1 cellular context compared by ENCODE assay signal in the genomic region with DNA sequence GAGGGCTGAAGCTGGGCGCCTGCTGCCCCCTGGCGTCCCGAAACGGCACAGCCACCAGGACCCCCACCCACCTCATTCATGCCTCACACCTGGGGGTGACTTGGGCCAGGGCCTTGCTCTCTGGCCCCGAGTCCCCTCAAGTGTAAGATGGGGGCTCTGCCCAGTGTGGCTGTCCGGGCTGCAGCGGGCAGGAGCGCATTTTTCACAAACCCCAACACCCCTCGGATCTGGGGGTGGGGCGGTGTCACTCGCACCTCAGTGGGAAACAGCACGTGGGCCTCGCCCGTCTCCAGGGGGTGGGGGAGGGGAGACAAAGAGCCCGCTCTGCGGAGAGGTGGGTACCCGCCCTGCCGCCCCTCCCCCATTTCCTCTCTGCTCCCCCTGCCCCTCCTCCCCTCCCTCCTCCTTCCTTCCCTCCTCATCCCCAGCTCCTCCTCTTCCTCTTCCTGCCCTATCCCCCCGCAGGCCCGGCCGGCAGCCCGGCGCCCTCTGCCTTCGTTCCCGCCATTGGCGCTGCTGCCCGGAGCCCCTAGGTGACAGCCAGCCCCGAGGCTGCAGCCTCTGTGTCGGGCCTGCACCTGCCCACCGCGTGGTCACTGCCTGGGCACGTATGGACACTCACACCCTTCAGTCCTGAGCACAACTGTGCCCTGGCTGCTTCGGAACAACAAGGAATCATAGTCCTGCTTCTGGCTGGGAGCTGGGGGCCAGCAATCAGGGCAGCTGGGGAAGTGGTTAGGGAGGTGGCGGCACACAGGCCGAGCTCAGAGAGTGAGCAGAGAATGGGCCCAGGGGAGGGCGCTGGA.
TF ChIP-seq lines count a peak whose summit lies in the region.

No MANE protein-coding gene starts in this region.

TF ChIP-seq in HepG2, 621 proteins besides CTCF, POLR2A, EP300 and RAD21 (continued from another document):
- TF ChIP-seq, protein P1, sequence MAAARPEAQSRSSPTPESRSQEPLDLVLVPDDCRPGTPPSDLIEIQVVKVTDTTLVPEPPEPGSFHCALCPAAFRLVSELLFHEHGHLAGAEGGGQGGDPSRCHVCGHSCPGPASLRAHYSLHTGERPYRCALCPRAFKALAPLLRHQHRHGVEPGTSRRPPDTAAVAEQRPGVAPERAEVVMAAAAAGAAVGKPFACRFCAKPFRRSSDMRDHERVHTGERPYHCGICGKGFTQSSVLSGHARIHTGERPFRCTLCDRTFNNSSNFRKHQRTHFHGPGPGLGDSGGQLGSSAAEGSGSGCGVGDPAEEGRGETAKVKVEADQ (CRISPR knock-in tag; IDR thresholded peaks at IDR 0.05; ENCODE audit: borderline replicate concordance): peak; percentile 62; the same call in 1 of the 2 replicates
- TF ChIP-seq ZNF546 (CRISPR knock-in tag; conservative IDR thresholded peaks at IDR 0.05): 0 out of 2 replicates have a peak, but pooled peaks have one; percentile 10
- TF ChIP-seq MTA1 (CRISPR knock-in tag; IDR thresholded peaks at IDR 0.05; ENCODE audit: borderline replicate concordance): no peak
- 0 out of 2 replicates have a peak, but pooled peaks have one; percentile 38 for TF ChIP-seq ZNF552 (CRISPR knock-in tag; IDR thresholded peaks at IDR 0.05; ENCODE audit: borderline replicate concordance)
- TF ChIP-seq ZNF335 (CRISPR knock-in tag; IDR thresholded peaks at IDR 0.05): no peak
- no peak for TF ChIP-seq ZNF484 (CRISPR knock-in tag; IDR thresholded peaks at IDR 0.05; ENCODE audit: borderline replicate concordance, low read depth)
- TF ChIP-seq ZNF180 (CRISPR knock-in tag; IDR thresholded peaks at IDR 0.05; ENCODE audit: borderline replicate concordance, low read depth): no peak
- TF ChIP-seq CENPT (CRISPR knock-in tag; IDR thresholded peaks at IDR 0.05; ENCODE audit: low read depth): no peak
- no peak for TF ChIP-seq ZFYVE20 (CRISPR knock-in tag; IDR thresholded peaks at IDR 0.05; ENCODE audit: borderline replicate concordance, low read depth)
- TF ChIP-seq DNMT1 (CRISPR knock-in tag; IDR thresholded peaks at IDR 0.05): 0 out of 2 replicates have a peak, but pooled peaks have one; percentile 76
- TF ChIP-seq, protein P2, sequence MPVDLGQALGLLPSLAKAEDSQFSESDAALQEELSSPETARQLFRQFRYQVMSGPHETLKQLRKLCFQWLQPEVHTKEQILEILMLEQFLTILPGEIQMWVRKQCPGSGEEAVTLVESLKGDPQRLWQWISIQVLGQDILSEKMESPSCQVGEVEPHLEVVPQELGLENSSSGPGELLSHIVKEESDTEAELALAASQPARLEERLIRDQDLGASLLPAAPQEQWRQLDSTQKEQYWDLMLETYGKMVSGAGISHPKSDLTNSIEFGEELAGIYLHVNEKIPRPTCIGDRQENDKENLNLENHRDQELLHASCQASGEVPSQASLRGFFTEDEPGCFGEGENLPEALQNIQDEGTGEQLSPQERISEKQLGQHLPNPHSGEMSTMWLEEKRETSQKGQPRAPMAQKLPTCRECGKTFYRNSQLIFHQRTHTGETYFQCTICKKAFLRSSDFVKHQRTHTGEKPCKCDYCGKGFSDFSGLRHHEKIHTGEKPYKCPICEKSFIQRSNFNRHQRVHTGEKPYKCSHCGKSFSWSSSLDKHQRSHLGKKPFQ (CRISPR knock-in tag; IDR thresholded peaks at IDR 0.05; ENCODE audit: insufficient replicate concordance): peak; percentile 31
- TF ChIP-seq, protein P3, sequence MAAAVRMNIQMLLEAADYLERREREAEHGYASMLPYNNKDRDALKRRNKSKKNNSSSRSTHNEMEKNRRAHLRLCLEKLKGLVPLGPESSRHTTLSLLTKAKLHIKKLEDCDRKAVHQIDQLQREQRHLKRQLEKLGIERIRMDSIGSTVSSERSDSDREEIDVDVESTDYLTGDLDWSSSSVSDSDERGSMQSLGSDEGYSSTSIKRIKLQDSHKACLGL (CRISPR knock-in tag; IDR thresholded peaks at IDR 0.05): no peak
- 0 out of 2 replicates have a peak, but pooled peaks have one; percentile 29 for TF ChIP-seq CHCHD3 (CRISPR knock-in tag; IDR thresholded peaks at IDR 0.05)
- TF ChIP-seq, protein P4, sequence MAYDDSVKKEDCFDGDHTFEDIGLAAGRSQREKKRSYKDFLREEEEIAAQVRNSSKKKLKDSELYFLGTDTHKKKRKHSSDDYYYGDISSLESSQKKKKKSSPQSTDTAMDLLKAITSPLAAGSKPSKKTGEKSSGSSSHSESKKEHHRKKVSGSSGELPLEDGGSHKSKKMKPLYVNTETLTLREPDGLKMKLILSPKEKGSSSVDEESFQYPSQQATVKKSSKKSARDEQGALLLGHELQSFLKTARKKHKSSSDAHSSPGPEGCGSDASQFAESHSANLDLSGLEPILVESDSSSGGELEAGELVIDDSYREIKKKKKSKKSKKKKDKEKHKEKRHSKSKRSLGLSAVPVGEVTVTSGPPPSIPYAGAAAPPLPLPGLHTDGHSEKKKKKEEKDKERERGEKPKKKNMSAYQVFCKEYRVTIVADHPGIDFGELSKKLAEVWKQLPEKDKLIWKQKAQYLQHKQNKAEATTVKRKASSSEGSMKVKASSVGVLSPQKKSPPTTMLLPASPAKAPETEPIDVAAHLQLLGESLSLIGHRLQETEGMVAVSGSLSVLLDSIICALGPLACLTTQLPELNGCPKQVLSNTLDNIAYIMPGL (CRISPR knock-in tag; IDR thresholded peaks at IDR 0.05; ENCODE audit: borderline replicate concordance in 1 of 2, low read depth in 1 of 2): peak; percentile 25 to 45; a peak in 1 of 4 replicates
- no peak for TF ChIP-seq ZNF75D (CRISPR knock-in tag; IDR thresholded peaks at IDR 0.05; ENCODE audit: borderline replicate concordance)
- TF ChIP-seq PITX1 (CRISPR knock-in tag; IDR thresholded peaks at IDR 0.05): 0 out of 2 replicates have a peak, but pooled peaks have one; percentile 28
- peak; percentile 65 for TF ChIP-seq GABPA (IDR thresholded peaks at IDR 0.05; ENCODE audit: low read depth, low read length)
- TF ChIP-seq GABPA (CRISPR knock-in tag; IDR thresholded peaks at IDR 0.05; ENCODE audit: low read depth): peak; percentile 54; the same call in 1 of the 2 replicates
- TF ChIP-seq SMAD9 (CRISPR knock-in tag; IDR thresholded peaks at IDR 0.05): no peak
- TF ChIP-seq KDM3A (CRISPR knock-in tag; IDR thresholded peaks at IDR 0.05; ENCODE audit: low read depth): peak; percentile 74; the same call in 1 of the 2 replicates
- TF ChIP-seq, protein P5, sequence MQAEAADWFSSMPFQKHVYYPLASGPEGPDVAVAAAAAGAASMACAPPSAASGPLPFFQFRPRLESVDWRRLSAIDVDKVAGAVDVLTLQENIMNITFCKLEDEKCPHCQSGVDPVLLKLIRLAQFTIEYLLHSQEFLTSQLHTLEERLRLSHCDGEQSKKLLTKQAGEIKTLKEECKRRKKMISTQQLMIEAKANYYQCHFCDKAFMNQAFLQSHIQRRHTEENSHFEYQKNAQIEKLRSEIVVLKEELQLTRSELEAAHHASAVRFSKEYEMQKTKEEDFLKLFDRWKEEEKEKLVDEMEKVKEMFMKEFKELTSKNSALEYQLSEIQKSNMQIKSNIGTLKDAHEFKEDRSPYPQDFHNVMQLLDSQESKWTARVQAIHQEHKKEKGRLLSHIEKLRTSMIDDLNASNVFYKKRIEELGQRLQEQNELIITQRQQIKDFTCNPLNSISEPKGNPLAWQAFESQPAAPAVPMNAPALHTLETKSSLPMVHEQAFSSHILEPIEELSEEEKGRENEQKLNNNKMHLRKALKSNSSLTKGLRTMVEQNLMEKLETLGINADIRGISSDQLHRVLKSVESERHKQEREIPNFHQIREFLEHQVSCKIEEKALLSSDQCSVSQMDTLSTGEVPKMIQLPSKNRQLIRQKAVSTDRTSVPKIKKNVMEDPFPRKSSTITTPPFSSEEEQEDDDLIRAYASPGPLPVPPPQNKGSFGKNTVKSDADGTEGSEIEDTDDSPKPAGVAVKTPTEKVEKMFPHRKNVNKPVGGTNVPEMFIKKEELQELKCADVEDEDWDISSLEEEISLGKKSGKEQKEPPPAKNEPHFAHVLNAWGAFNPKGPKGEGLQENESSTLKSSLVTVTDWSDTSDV (CRISPR knock-in tag; IDR thresholded peaks at IDR 0.05): no peak
- TF ChIP-seq HOXA3 (CRISPR knock-in tag; IDR thresholded peaks at IDR 0.05): 0 out of 2 replicates have a peak, but pooled peaks have one; percentile 11
- TF ChIP-seq, protein P6, sequence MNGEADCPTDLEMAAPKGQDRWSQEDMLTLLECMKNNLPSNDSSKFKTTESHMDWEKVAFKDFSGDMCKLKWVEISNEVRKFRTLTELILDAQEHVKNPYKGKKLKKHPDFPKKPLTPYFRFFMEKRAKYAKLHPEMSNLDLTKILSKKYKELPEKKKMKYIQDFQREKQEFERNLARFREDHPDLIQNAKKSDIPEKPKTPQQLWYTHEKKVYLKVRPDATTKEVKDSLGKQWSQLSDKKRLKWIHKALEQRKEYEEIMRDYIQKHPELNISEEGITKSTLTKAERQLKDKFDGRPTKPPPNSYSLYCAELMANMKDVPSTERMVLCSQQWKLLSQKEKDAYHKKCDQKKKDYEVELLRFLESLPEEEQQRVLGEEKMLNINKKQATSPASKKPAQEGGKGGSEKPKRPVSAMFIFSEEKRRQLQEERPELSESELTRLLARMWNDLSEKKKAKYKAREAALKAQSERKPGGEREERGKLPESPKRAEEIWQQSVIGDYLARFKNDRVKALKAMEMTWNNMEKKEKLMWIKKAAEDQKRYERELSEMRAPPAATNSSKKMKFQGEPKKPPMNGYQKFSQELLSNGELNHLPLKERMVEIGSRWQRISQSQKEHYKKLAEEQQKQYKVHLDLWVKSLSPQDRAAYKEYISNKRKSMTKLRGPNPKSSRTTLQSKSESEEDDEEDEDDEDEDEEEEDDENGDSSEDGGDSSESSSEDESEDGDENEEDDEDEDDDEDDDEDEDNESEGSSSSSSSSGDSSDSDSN (CRISPR knock-in tag; IDR thresholded peaks at IDR 0.05): peak; percentile 43; the same call in 1 of the 2 replicates
- no peak for TF ChIP-seq PCBP2 (optimal IDR thresholded peaks at IDR 0.05; ENCODE audit: low read depth, low read length, poor library complexity, severe bottlenecking)
- TF ChIP-seq NFKB2 (CRISPR knock-in tag; IDR thresholded peaks at IDR 0.05; ENCODE audit: borderline replicate concordance): 0 out of 2 replicates have a peak, but pooled peaks have one; percentile 3
- no peak for TF ChIP-seq PLRG1 (conservative IDR thresholded peaks at IDR 0.05)
- TF ChIP-seq, protein P7, sequence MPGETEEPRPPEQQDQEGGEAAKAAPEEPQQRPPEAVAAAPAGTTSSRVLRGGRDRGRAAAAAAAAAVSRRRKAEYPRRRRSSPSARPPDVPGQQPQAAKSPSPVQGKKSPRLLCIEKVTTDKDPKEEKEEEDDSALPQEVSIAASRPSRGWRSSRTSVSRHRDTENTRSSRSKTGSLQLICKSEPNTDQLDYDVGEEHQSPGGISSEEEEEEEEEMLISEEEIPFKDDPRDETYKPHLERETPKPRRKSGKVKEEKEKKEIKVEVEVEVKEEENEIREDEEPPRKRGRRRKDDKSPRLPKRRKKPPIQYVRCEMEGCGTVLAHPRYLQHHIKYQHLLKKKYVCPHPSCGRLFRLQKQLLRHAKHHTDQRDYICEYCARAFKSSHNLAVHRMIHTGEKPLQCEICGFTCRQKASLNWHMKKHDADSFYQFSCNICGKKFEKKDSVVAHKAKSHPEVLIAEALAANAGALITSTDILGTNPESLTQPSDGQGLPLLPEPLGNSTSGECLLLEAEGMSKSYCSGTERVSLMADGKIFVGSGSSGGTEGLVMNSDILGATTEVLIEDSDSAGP (CRISPR knock-in tag; IDR thresholded peaks at IDR 0.05; ENCODE audit: borderline replicate concordance): peak; percentile 9; the same call in 1 of the 2 replicates
